Comparison of ENCODE assay signal across 8 cellular contexts in the genomic region with DNA sequence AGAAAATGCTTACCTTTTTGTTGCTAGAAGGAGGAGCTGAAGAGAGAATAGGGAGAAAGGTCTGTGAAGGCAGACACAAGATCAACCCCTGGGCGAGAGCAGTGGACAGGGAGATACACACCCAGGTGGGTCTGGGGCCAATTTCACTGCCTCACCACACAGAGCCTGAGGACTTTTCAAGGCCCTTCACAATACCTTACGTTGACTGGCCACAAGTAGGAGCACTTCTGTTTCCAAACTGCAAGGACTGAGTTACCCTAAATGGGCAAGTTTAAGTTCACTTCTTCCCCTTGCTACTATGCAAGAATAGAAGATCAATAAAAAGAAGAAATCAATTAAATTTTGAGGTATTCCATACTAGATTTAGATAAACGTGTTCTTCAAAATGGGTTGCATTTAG.
DNase-seq lines count a peak whose midpoint lies in the region; ATAC-seq, FAIRE-seq and TF ChIP-seq lines count a peak whose summit lies in the region.

No MANE protein-coding gene starts in this region.

- H3K4me3 Mint-ChIP-seq in activated naive CD8-positive, alpha-beta T cell treated with anti-CD3 and anti-CD28 coated beads, Interleukin-2, amount 50 U/mL, for 24 hours, result no peak overlapping the region

- intact Hi-C loops in posterior cingulate gyrus (cut with DNase I), result no loop called here

- no peak overlapping the region for H3K4me3 ChIP-seq in bronchial epithelial cell (ENCODE audit: low read depth, low read length)

- no peak for FAIRE-seq in bronchial epithelial cell (lab: Jason Lieb, UNC)

- no peak overlapping the region for H3K27ac Mint-ChIP-seq in activated naive CD8-positive, alpha-beta T cell treated with anti-CD3 and anti-CD28 coated beads, Interleukin-2, amount 50 U/mL, for 24 hours

- no peaks in the 10 kb centered on the region for H3K27me3 ChIP-seq in bronchial epithelial cell (ENCODE audit: control insufficient read depth, insufficient read depth, low read length)

- H3K36me3 ChIP-seq in bronchial epithelial cell (ENCODE audit: control insufficient read depth, insufficient read depth, low read length), result no peaks in the 10 kb centered on the region

- no peaks in the 10 kb centered on the region for H3K36me3 Mint-ChIP-seq in activated naive CD8-positive, alpha-beta T cell treated with anti-CD3 and anti-CD28 coated beads, Interleukin-2, amount 50 U/mL, for 24 hours (ENCODE audit: low read depth)

- no peaks in the 10 kb centered on the region for H3K9me3 Mint-ChIP-seq in activated naive CD8-positive, alpha-beta T cell treated with anti-CD3 and anti-CD28 coated beads, Interleukin-2, amount 50 U/mL, for 24 hours

- TF ChIP-seq CTCF in bronchial epithelial cell (IDR thresholded peaks at IDR 0.05; ENCODE audit: insufficient read depth, low read length, severe bottlenecking), result peak; percentile 79

- H3K27me3 Mint-ChIP-seq in activated naive CD8-positive, alpha-beta T cell treated with anti-CD3 and anti-CD28 coated beads, Interleukin-2, amount 50 U/mL, for 24 hours, result peaks cover 5% of the 10 kb centered on the region

- DNase-seq in COLO668 (lab: John Stamatoyannopoulos, UW; ENCODE audit: unreplicated experiment) (peak; percentile 9), NCI-H2107 (lab: John Stamatoyannopoulos, UW) (peak; percentile 2), bronchial epithelial cell (ENCODE audit: low read depth) (peak; percentile 70), midbrain (lab: John Stamatoyannopoulos, UW) (peak; percentile 24), posterior cingulate gyrus (no peak)
- DNase-seq in activated naive CD8-positive, alpha-beta T cell treated with anti-CD3 and anti-CD28 coated beads, Interleukin-2, amount 50 U/mL, for 24 hours, result no peak

- ATAC-seq in GM18517 (IDR thresholded peaks at IDR 0.05; ENCODE audit: unreplicated experiment), result peak; percentile 80
- ATAC-seq in HG02852 (IDR thresholded peaks at IDR 0.05; ENCODE audit: unreplicated experiment), result peak; percentile 82
- ATAC-seq in activated naive CD8-positive, alpha-beta T cell treated with anti-CD3 and anti-CD28 coated beads, Interleukin-2, amount 50 U/mL, for 24 hours, result no peak

- peaks cover 5% of the 10 kb centered on the region for H3K4me1 Mint-ChIP-seq in activated naive CD8-positive, alpha-beta T cell treated with anti-CD3 and anti-CD28 coated beads, Interleukin-2, amount 50 U/mL, for 24 hours

Comparison
In these comparisons a context has a peak if more than half of its experiments do, and no peak if none do; other contexts are left out.
1. DNase-seq: peak in COLO668 (single experiment), NCI-H2107 (single experiment), bronchial epithelial cell (single experiment) and midbrain (single experiment); none in posterior cingulate gyrus (0 of 10) and activated naive CD8-positive, alpha-beta T cell treated with anti-CD3 and anti-CD28 coated beads, Interleukin-2, amount 50 U/mL, for 24 hours (single experiment).